18 cellular contexts compared by ENCODE assay signal in genomic region chr9:93303806-93304573, GRCh38.
A peak's percentile ranks its signal among the peaks of the same experiment; 100 is the strongest.
DNase-seq lines count a peak whose midpoint lies in the region; ATAC-seq and TF ChIP-seq lines count a peak whose summit lies in the region.
"Had no signal": no experiment of that assay in that cellular context is flagged by ENCODE, and none has a peak within 500 bp of the region (broad histone marks: within the 10 kb centered on the region; RNA-seq: fewer than 3 reads in every experiment).

No MANE protein-coding gene starts in this region.

- intact Hi-C loops in left ventricle myocardium inferior (cut with micrococcal nuclease) (loop anchor here (10.0 kb wide), 1 partner anchor 149 kb away; no protein-coding TSS in a partner anchor), Right ventricle myocardium inferior (cut with DNase I) (loop anchor here (10.0 kb wide), 1 partner anchor 261 kb away; no protein-coding TSS in a partner anchor), upper lobe of right lung (cut with DNase I) (loop anchor here (10.0 kb wide), 1 partner anchor 149 kb away; no protein-coding TSS in a partner anchor)

- H3K36me3 Mint-ChIP-seq in brain, result peaks cover 23% of the 10 kb centered on the region
- no peaks in the 10 kb centered on the region for H3K36me3 Mint-ChIP-seq in osteocyte (ENCODE audit: unreplicated experiment)
- H3K36me3 Mint-ChIP-seq: CD4-positive, alpha-beta memory T cell had no signal

- H3K4me3 Mint-ChIP-seq in brain, result no peak overlapping the region
- H3K4me3 Mint-ChIP-seq in osteocyte (ENCODE audit: unreplicated experiment), result no peak overlapping the region
- H3K4me3 Mint-ChIP-seq: activated naive CD4-positive, alpha-beta T cell treated with anti-CD3 and anti-CD28 coated beads for 36 hours; CD4-positive, alpha-beta memory T cell had no signal

- no peaks in the 10 kb centered on the region for H3K9me3 ChIP-seq in left ventricle myocardium inferior (replicated peaks)
- no peaks in the 10 kb centered on the region for H3K9me3 ChIP-seq in upper lobe of right lung
- H3K9me3 ChIP-seq: ascending aorta had no signal

- H3K36me3 ChIP-seq in left ventricle myocardium inferior, result peaks cover 3% of the 10 kb centered on the region
- no peaks in the 10 kb centered on the region for H3K36me3 ChIP-seq in upper lobe of right lung
- H3K36me3 ChIP-seq: ascending aorta had no signal

- no peak for ATAC-seq in Right ventricle myocardium inferior
- no peak for ATAC-seq in upper lobe of right lung

- H3K27me3 ChIP-seq in left ventricle myocardium inferior (ENCODE audit: low read depth) (no peaks in the 10 kb centered on the region), upper lobe of right lung (no peaks in the 10 kb centered on the region)
- H3K27me3 ChIP-seq: ascending aorta had no signal

- H3K27ac Mint-ChIP-seq in brain (peak overlapping the region in 3 of 5 experiments; percentile 69 to 90 (median 87)), osteocyte (ENCODE audit: unreplicated experiment) (no peak overlapping the region)
- H3K27ac Mint-ChIP-seq: activated naive CD4-positive, alpha-beta T cell treated with anti-CD3 and anti-CD28 coated beads for 36 hours; progenitor cell of endocrine pancreas had no signal

- H3K27me3 Mint-ChIP-seq in brain (no peaks in the 10 kb centered on the region), osteocyte (ENCODE audit: unreplicated experiment) (peaks cover 6% of the 10 kb centered on the region)
- H3K27me3 Mint-ChIP-seq: CD4-positive, alpha-beta memory T cell; progenitor cell of endocrine pancreas had no signal

- H3K4me3 ChIP-seq in left ventricle myocardium inferior (no peak overlapping the region), upper lobe of right lung (no peak overlapping the region)
- H3K4me3 ChIP-seq: ascending aorta had no signal

- TF ChIP-seq CTCF in left ventricle myocardium inferior (IDR thresholded peaks at IDR 0.05; ENCODE audit: borderline replicate concordance), result no peak
- TF ChIP-seq CTCF in brain (conservative IDR thresholded peaks at IDR 0.05), result no peak
- no peak for TF ChIP-seq CTCF in osteocyte (IDR thresholded peaks at IDR 0.05)
- no peak for TF ChIP-seq CTCF in upper lobe of right lung (IDR thresholded peaks at IDR 0.05)

- H3K4me1 ChIP-seq in left ventricle myocardium inferior, result peaks cover 67% of the 10 kb centered on the region
- no peaks in the 10 kb centered on the region for H3K4me1 ChIP-seq in upper lobe of right lung

- no peaks in the 10 kb centered on the region for H3K9me3 Mint-ChIP-seq in brain
- no peaks in the 10 kb centered on the region for H3K9me3 Mint-ChIP-seq in osteocyte (ENCODE audit: unreplicated experiment)
- H3K9me3 Mint-ChIP-seq: activated naive CD4-positive, alpha-beta T cell treated with anti-CD3 and anti-CD28 coated beads for 36 hours; CD4-positive, alpha-beta memory T cell had no signal

- no peaks in the 10 kb centered on the region for H3K4me1 Mint-ChIP-seq in brain
- H3K4me1 Mint-ChIP-seq in osteocyte (ENCODE audit: unreplicated experiment), result no peaks in the 10 kb centered on the region

- no peak for DNase-seq in left ventricle myocardium inferior
- no peak for DNase-seq in Right ventricle myocardium inferior (ENCODE audit: missing footprints)
- DNase-seq in osteocyte (ENCODE audit: extremely low spot score, unreplicated experiment), result peak; percentile 81
- peak; percentile 51 for DNase-seq in upper lobe of right lung
- no peak for DNase-seq in DMS79 treated with DMSO at 0.1 percent for 48 hours (lab: John Stamatoyannopoulos, UW)
- no peak for DNase-seq in A172 (ENCODE audit: low spot score)
- no peak for DNase-seq in NOMO-1 treated with DMSO at 0.1 percent for 48 hours (lab: John Stamatoyannopoulos, UW; ENCODE audit: unreplicated experiment)
- DNase-seq: CD4-positive, alpha-beta memory T cell; cortex of kidney; DMS79; GOT3; NCI-H1092 treated with DMSO at 0.1 percent for 48 hours; stimulated activated CD4-positive, alpha-beta T cell treated with anti-CD3 and anti-CD28 coated beads, Interleukin-12 subunit alpha, Interleukin-12 subunit beta, amount 100 ng/mL, for 4 hours had no signal

- H3K27ac ChIP-seq in left ventricle myocardium inferior (replicated peaks) (peak overlapping the region; percentile 60), upper lobe of right lung (no peak overlapping the region)
- H3K27ac ChIP-seq: RWPE1 had no signal

Comparison
In these comparisons a context has a peak if more than half of its experiments do, and no peak if none do; other contexts are left out.
1. DNase-seq: peak in osteocyte (single experiment) and upper lobe of right lung (single experiment); none in left ventricle myocardium inferior (single experiment), Right ventricle myocardium inferior (single experiment), DMS79 treated with DMSO at 0.1 percent for 48 hours (single experiment), A172 (single experiment) and NOMO-1 treated with DMSO at 0.1 percent for 48 hours (single experiment).